ENCODE assay signal across 23 cellular contexts in the genomic region with DNA sequence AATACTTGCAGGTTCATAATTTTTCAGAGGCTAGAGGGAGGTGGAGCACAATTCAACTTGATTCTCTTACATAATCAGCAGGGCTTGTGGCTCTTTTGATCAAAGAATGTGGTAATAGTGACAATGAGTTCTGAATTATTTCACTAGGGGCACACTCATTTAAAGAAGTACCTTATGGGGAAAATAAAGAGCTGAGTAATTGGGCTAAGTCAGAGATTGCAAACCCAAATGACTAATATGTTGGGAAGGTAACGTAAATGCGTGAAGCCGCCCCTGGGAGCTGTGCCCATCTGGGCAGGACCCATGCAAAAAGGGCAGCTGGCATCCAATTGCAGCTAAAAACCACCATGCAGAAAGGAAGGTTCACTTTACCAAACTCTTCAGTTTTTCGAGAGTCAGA. TPM values are rescaled to one million over a fixed set of nuclear protein-coding genes. Genes with fewer than 3 reads are reported as not detected.
DNase-seq lines count a peak whose midpoint lies in the region; ATAC-seq, FAIRE-seq and TF ChIP-seq lines count a peak whose summit lies in the region.
"Had no signal": no experiment of that assay in that cellular context is flagged by ENCODE, and none has a peak within 500 bp of the region (broad histone marks: within the 10 kb centered on the region; RNA-seq: fewer than 3 reads in every experiment).

No MANE protein-coding gene starts in this region.

- H3K4me3 ChIP-seq in bronchial epithelial cell (ENCODE audit: low read depth, low read length) (no peak overlapping the region), neural progenitor cell (no peak overlapping the region)

- H3K9ac ChIP-seq in neural progenitor cell: no peak overlapping the region

- no peak for FAIRE-seq in bronchial epithelial cell (lab: Jason Lieb, UNC)

- H3K36me3 ChIP-seq in bronchial epithelial cell (ENCODE audit: control insufficient read depth, insufficient read depth, low read length): no peaks in the 10 kb centered on the region
- H3K36me3 ChIP-seq in neural progenitor cell: no peaks in the 10 kb centered on the region

- H3K27ac ChIP-seq in neural progenitor cell: no peak overlapping the region

- no peak overlapping the region for H3K4me3 Mint-ChIP-seq in neural progenitor cell
- H3K4me3 Mint-ChIP-seq: CD14-positive monocyte had no signal

- H3K27me3 ChIP-seq in bronchial epithelial cell (ENCODE audit: control insufficient read depth, insufficient read depth, low read length) (no peaks in the 10 kb centered on the region), neural progenitor cell (peaks cover 3% of the 10 kb centered on the region)

- TF ChIP-seq CTCF in bronchial epithelial cell (IDR thresholded peaks at IDR 0.05; ENCODE audit: insufficient read depth, low read length, severe bottlenecking) (peak; percentile 27), neural progenitor cell (IDR thresholded peaks at IDR 0.05) (no peak)

- H3K9me3 ChIP-seq in neural progenitor cell (ENCODE audit: low read depth): no peaks in the 10 kb centered on the region

- H3F3A ChIP-seq in neural progenitor cell (ENCODE audit: low read depth): no peaks in the 10 kb centered on the region

- no peak for ATAC-seq in HG03045 (IDR thresholded peaks at IDR 0.05; ENCODE audit: unreplicated experiment)
- no peak for ATAC-seq in HG02981 (IDR thresholded peaks at IDR 0.05; ENCODE audit: unreplicated experiment)
- ATAC-seq in HG02884 (IDR thresholded peaks at IDR 0.05; ENCODE audit: unreplicated experiment): no peak
- ATAC-seq: activated naive CD4-positive, alpha-beta T cell treated with anti-CD3 and anti-CD28 coated beads, Interleukin-2, amount 50 U/mL, for 72 hours; Panc1 had no signal

- no peaks in the 10 kb centered on the region for H3K79me2 ChIP-seq in neural progenitor cell (ENCODE audit: low read depth)

- no peak overlapping the region for H3K4me2 ChIP-seq in neural progenitor cell

- H2AFZ ChIP-seq in neural progenitor cell (replicated peaks): no peak overlapping the region

- H3K4me1 ChIP-seq in neural progenitor cell: no peaks in the 10 kb centered on the region

- DNase-seq in H4 (ENCODE audit: low spot score) (peak; percentile 70), RKO (ENCODE audit: low spot score) (peak; percentile 63), bronchial epithelial cell (ENCODE audit: low read depth) (peak; percentile 94), renal cortical epithelial cell (ENCODE audit: low read depth) (peak; percentile 40), neural progenitor cell (ENCODE audit: low spot score) (no peak)
- DNase-seq: activated CD4-positive, alpha-beta T cell treated with anti-CD3 and anti-CD28 coated beads, Interleukin-2, amount 50 U/mL, for 48 hours; activated T-cell treated with anti-CD3 and anti-CD28 coated beads, Interleukin-2, amount 50 U/mL, for 1 hour; caudate nucleus; KBM-7; left cardiac atrium; midbrain; NCI-H1105; NCI-H2171 treated with DMSO at 0.1 percent for 48 hours; retina; stimulated activated CD4-positive, alpha-beta T cell treated with anti-CD3 and anti-CD28 coated beads, Interleukin-15, amount 100 ng/mL, for 24 hours; stimulated activated naive CD4-positive, alpha-beta T cell; trophoblast cell had no signal

- H4K20me1 ChIP-seq in neural progenitor cell (ENCODE audit: low read depth): no peaks in the 10 kb centered on the region

- peaks cover 4% of the 10 kb centered on the region for H3K36me3 Mint-ChIP-seq in neural progenitor cell
- H3K36me3 Mint-ChIP-seq: activated naive CD4-positive, alpha-beta T cell treated with anti-CD3 and anti-CD28 coated beads, Interleukin-2, amount 50 U/mL, for 72 hours; CD14-positive monocyte had no signal

- H3K9me3 Mint-ChIP-seq in neural progenitor cell: peaks cover 9% of the 10 kb centered on the region

- no peak overlapping the region for H3K27ac Mint-ChIP-seq in neural progenitor cell
- H3K27ac Mint-ChIP-seq: activated naive CD4-positive, alpha-beta T cell treated with anti-CD3 and anti-CD28 coated beads, Interleukin-2, amount 50 U/mL, for 72 hours; CD14-positive monocyte had no signal

- H3K4me1 Mint-ChIP-seq in neural progenitor cell: peaks cover 3% of the 10 kb centered on the region
- H3K4me1 Mint-ChIP-seq: CD14-positive monocyte had no signal

- H3K27me3 Mint-ChIP-seq in neural progenitor cell (ENCODE audit: insufficient read depth, low read depth): peaks cover under 1% of the 10 kb centered on the region

RNA-seq across cellular contexts. Expression of gene NCKAP5, which starts 35.3 kb away (rescaled TPM):
- 0.08 and 1.0 TPM in 2 replicates for total RNA-seq in H4 (2014; rRNA removed; shearing (Covaris generic))
- total RNA-seq in bronchial epithelial cell (0.26 and 1.4 TPM in 2 replicates), renal cortical epithelial cell (0.55 and 0.69 TPM in 2 replicates), neural progenitor cell (ENCODE audit: low replicate concordance) (0.43 and 0.47 TPM in 2 replicates)
- total RNA-seq: activated naive CD4-positive, alpha-beta T cell treated with anti-CD3 and anti-CD28 coated beads, Interleukin-2, amount 50 U/mL, for 72 hours had no signal
